ENCODE assay signal across 23 cellular contexts in genomic region chr11:112029460-112029859, GRCh38. TPM values are rescaled to one million over a fixed set of nuclear protein-coding genes. Genes with fewer than 3 reads are reported as not detected.
"Had no signal": no experiment of that assay in that cellular context is flagged by ENCODE, and none has a peak within 500 bp of the region (broad histone marks: within the 10 kb centered on the region; RNA-seq: fewer than 3 reads in every experiment).

No MANE protein-coding gene starts in this region.

- H3K9me3 ChIP-seq: ascending aorta, body of pancreas, Peyer's patch, SJCRH30, SK-N-SH had no signal

- ATAC-seq: activated T-cell treated with anti-CD3 and anti-CD28 coated beads, Interleukin-2, amount 50 U/mL, for 72 hours; body of pancreas had no signal

- H3K27me3 Mint-ChIP-seq: activated CD4-positive, alpha-beta memory T cell treated with anti-CD3 and anti-CD28 coated beads for 36 hours; activated CD4-positive, alpha-beta T cell treated with anti-CD3 and anti-CD28 coated beads, Interleukin-2, amount 10 ng/mL, durations not matched to agents 7 days and 5 days had no signal

- H3K27me3 ChIP-seq: ascending aorta, body of pancreas, Peyer's patch, SJCRH30 had no signal

- H3K9ac ChIP-seq: SK-N-SH had no signal

- H3K4me3 ChIP-seq: ascending aorta, body of pancreas, Peyer's patch, SJCRH30 had no signal

- H3K4me3 Mint-ChIP-seq: activated CD4-positive, alpha-beta memory T cell treated with anti-CD3 and anti-CD28 coated beads for 36 hours; activated CD4-positive, alpha-beta T cell treated with anti-CD3 and anti-CD28 coated beads, Interleukin-2, amount 10 ng/mL, durations not matched to agents 7 days and 5 days; activated T-cell treated with anti-CD3 and anti-CD28 coated beads, Interleukin-2, amount 50 U/mL, for 72 hours had no signal

- H3K27ac Mint-ChIP-seq: activated CD4-positive, alpha-beta memory T cell treated with anti-CD3 and anti-CD28 coated beads for 36 hours; activated CD4-positive, alpha-beta T cell treated with anti-CD3 and anti-CD28 coated beads, Interleukin-2, amount 10 ng/mL, durations not matched to agents 7 days and 5 days had no signal

- H3K9me3 Mint-ChIP-seq: activated CD4-positive, alpha-beta memory T cell treated with anti-CD3 and anti-CD28 coated beads for 36 hours; activated CD4-positive, alpha-beta T cell treated with anti-CD3 and anti-CD28 coated beads, Interleukin-2, amount 10 ng/mL, durations not matched to agents 7 days and 5 days; activated T-cell treated with anti-CD3 and anti-CD28 coated beads, Interleukin-2, amount 50 U/mL, for 72 hours had no signal

- H3K4me2 ChIP-seq: SK-N-SH had no signal

- H3K27ac ChIP-seq: ascending aorta, body of pancreas, Peyer's patch, RWPE1, SJCRH30, VCaP had no signal

- DNase-seq: activated CD4-positive, alpha-beta memory T cell treated with anti-CD3 and anti-CD28 coated beads for 36 hours; activated CD4-positive, alpha-beta T cell treated with anti-CD3 and anti-CD28 coated beads, Interleukin-2, amount 10 ng/mL, durations not matched to agents 7 days and 5 days; activated CD4-positive, CD25-positive, alpha-beta regulatory T cell; activated CD8-positive, alpha-beta memory T cell treated with anti-CD3 and anti-CD28 coated beads for 24 hours; activated T-cell treated with anti-CD3 and anti-CD28 coated beads, Interleukin-2, amount 50 U/mL, for 72 hours; amniotic stem cell; body of pancreas; Karpas-422; NCI-H1092; NCI-H1417; NCI-H1930; NCI-H2171; NCI-H2227 treated with DMSO at 0.1 percent for 48 hours; NCI-H526 treated with DMSO at 0.1 percent for 48 hours; NK-92 treated with Interleukin-12 subunit alpha and Interleukin-12 subunit beta, amount 100 ng/mL, for 24 hours; Peyer's patch; Right ventricle myocardium superior; SJCRH30; SK-N-SH; T-helper 1 cell had no signal

RNA-seq across cellular contexts. Expression of gene PIH1D2, which starts 44.4 kb away (rescaled TPM):
- total RNA-seq: ascending aorta had no signal
